In the genomic region with DNA sequence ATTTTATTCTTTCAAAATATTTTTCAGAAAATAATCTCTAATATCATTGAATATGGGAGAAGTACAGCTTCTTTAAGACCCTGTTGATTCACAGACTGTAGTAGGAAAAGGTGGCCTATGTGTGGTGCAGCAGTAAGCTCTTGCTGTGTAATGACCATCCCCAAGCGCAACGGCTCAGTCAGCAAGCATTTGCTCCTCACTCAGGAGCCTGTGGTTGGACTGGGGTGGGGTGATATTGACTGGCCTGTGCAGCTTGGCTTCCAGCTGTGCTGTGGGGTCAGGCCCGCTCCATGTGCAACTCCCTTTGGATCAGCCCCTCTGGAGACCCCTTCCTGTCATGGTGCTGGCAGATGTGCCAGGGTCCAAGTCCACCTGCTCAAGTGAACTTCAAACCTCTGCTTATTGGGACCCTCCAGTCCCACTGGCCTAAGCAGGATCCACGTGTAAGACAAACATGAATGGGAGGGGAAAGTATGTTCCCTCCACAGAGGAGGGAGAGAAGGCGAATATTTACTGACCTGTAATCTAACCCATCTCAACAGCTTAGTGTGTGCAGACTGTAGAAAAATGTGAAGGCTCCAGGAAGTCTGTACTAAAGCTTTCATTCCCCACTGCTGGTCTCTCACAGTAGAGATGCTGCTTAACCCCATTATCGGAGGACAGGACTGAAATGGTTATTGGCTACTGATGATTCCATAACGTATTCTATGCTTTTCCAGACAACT, we compare ENCODE assay signal across 19 cellular contexts.
A peak's percentile ranks its signal among the peaks of the same experiment; 100 is the strongest.
DNase-seq lines count a peak whose midpoint lies in the region; ATAC-seq, FAIRE-seq and TF ChIP-seq lines count a peak whose summit lies in the region.
"Had no signal": no experiment of that assay in that cellular context is flagged by ENCODE, and none has a peak within 500 bp of the region (broad histone marks: within the 10 kb centered on the region; RNA-seq: fewer than 3 reads in every experiment).

No MANE protein-coding gene starts in this region.

- TF ChIP-seq CTCF in HepG2 (CRISPR knock-in tag; IDR thresholded peaks at IDR 0.05) (no peak), right lobe of liver (IDR thresholded peaks at IDR 0.05) (no peak), nephron progenitor cell (IDR thresholded peaks at IDR 0.05) (no peak), osteocyte (IDR thresholded peaks at IDR 0.05) (no peak), upper lobe of right lung (IDR thresholded peaks at IDR 0.05) (no peak)

- no peak for TF ChIP-seq RAD21 in HepG2 (CRISPR knock-in tag; IDR thresholded peaks at IDR 0.05)

- no peaks in the 10 kb centered on the region for H3K9me3 Mint-ChIP-seq in nephron progenitor cell
- H3K9me3 Mint-ChIP-seq in osteocyte (ENCODE audit: unreplicated experiment), result no peaks in the 10 kb centered on the region
- H3K9me3 Mint-ChIP-seq: CD4-positive, alpha-beta memory T cell had no signal

- H3K4me2 ChIP-seq in HepG2 (ENCODE audit: low read depth, low read length), result no peak overlapping the region

- H3K4me1 ChIP-seq in HepG2 (ENCODE audit: insufficient read depth, low read length) (no peaks in the 10 kb centered on the region), right lobe of liver (no peaks in the 10 kb centered on the region), upper lobe of right lung (no peaks in the 10 kb centered on the region)

- H3K36me3 ChIP-seq in HepG2 (replicated peaks in 1 of 2; ENCODE audit: control insufficient read depth in 1 of 2, insufficient read depth in 2 of 2, low read length in 2 of 2), result no peaks in the 10 kb centered on the region
- H3K36me3 ChIP-seq in right lobe of liver, result no peaks in the 10 kb centered on the region
- H3K36me3 ChIP-seq in upper lobe of right lung, result no peaks in the 10 kb centered on the region

- no peak for TF ChIP-seq POLR2A in HepG2 (IDR thresholded peaks at IDR 0.05; ENCODE audit: insufficient read depth in 1 of 2, low read depth in 2 of 2, low read length in 2 of 2)
- no peak for TF ChIP-seq POLR2A in right lobe of liver (IDR thresholded peaks at IDR 0.05)
- TF ChIP-seq POLR2A in GM12891 (IDR thresholded peaks at IDR 0.05; ENCODE audit: low read depth, low read length), result no peak

- no peak for FAIRE-seq in HepG2 (lab: Jason Lieb, UNC)
- no peak for FAIRE-seq in GM12891 (lab: Jason Lieb, UNC)
- FAIRE-seq: GM12892 had no signal

- no peak overlapping the region for H3K4me3 Mint-ChIP-seq in nephron progenitor cell
- H3K4me3 Mint-ChIP-seq in osteocyte (ENCODE audit: unreplicated experiment), result no peak overlapping the region
- H3K4me3 Mint-ChIP-seq: CD4-positive, alpha-beta memory T cell had no signal

- POLR2A ChIA-PET in HepG2 (lab: Yijun Ruan, JAX), result no interaction called here

- intact Hi-C loops in HepG2 (cut with micrococcal nuclease; ENCODE audit: unreplicated experiment) (no loop called here), right lobe of liver (cut with DNase I) (no loop called here), upper lobe of right lung (cut with DNase I) (no loop called here)

- no peaks in the 10 kb centered on the region for H4K20me1 ChIP-seq in HepG2 (ENCODE audit: insufficient read depth, low read length)

- in situ Hi-C loops in HepG2 (cut with HindIII; ENCODE audit: extremely low pct_ligation_motif_present, low pct_unique_long_range_greater_than_20kb), result no loop called here

- DNase-seq in HepG2 (ENCODE audit: low spot score) (no peak), right lobe of liver (no peak), nephron progenitor cell (no peak), osteocyte (ENCODE audit: extremely low spot score, unreplicated experiment) (peak; percentile 53), upper lobe of right lung (no peak), GM12891 (ENCODE audit: insufficient read length, low spot score) (no peak), T-helper 9 cell (no peak)
- DNase-seq in stimulated activated CD4-positive, alpha-beta T cell treated with anti-CD3 and anti-CD28 coated beads, Interleukin-2, amount 100 ng/mL, for 48 hours, result no peak
- DNase-seq: C1 segment of cervical spinal cord; Calu3; CD4-positive, alpha-beta memory T cell; COR-L47; DMS53; DMS79 treated with DMSO at 0.1 percent for 48 hours; GF-D8; GOT3; H7; HCEC 1CT had no signal

- H3K27ac Mint-ChIP-seq in nephron progenitor cell (peak overlapping the region; percentile 71), osteocyte (ENCODE audit: unreplicated experiment) (no peak overlapping the region)

- BruUV-seq in HepG2 (replicated peaks; lab: Mats Ljungman, UMichigan), result no TSS peak

- peaks cover 1 to 47% of the 10 kb centered on the region in 2 experiments; a peak in 4 of 5 replicates for H3K27me3 ChIP-seq in HepG2 (ENCODE audit: control insufficient read depth in 1 of 2, insufficient read depth in 2 of 2, low read length in 2 of 2)
- H3K27me3 ChIP-seq in right lobe of liver, result no peaks in the 10 kb centered on the region
- H3K27me3 ChIP-seq in upper lobe of right lung, result peaks cover 16% of the 10 kb centered on the region

- no peaks in the 10 kb centered on the region for H3K79me2 ChIP-seq in HepG2 (ENCODE audit: insufficient read depth, low read length)

- H3K27ac ChIP-seq in HepG2 (ENCODE audit: extremely low read length, insufficient read depth, low read length) (no peak overlapping the region), right lobe of liver (no peak overlapping the region), upper lobe of right lung (no peak overlapping the region)

- CTCF ChIA-PET in HepG2 (lab: Yijun Ruan, JAX; ENCODE audit: low intra/inter-chr PET ratio, low total read pairs), result no interaction called here

- H2AFZ ChIP-seq in HepG2 (ENCODE audit: low read length), result no peak overlapping the region

- no peaks in the 10 kb centered on the region for H3K9me3 ChIP-seq in HepG2 (ENCODE audit: low read length)
- H3K9me3 ChIP-seq in right lobe of liver, result no peaks in the 10 kb centered on the region
- no peaks in the 10 kb centered on the region for H3K9me3 ChIP-seq in upper lobe of right lung

- H3K27me3 Mint-ChIP-seq in nephron progenitor cell (ENCODE audit: low read depth, poor library complexity) (peaks cover 5% of the 10 kb centered on the region), osteocyte (ENCODE audit: unreplicated experiment) (no peaks in the 10 kb centered on the region)

- no peak overlapping the region for H3K4me3 ChIP-seq in HepG2 (replicated peaks in 1 of 3; ENCODE audit: insufficient read depth in 1 of 3, low read depth in 2 of 3, low read length in 3 of 3)
- H3K4me3 ChIP-seq in right lobe of liver, result no peak overlapping the region
- no peak overlapping the region for H3K4me3 ChIP-seq in upper lobe of right lung

- ATAC-seq in HepG2 (no peak), right lobe of liver (no peak), upper lobe of right lung (peak; percentile 14)

- TF ChIP-seq EP300 in HepG2 (IDR thresholded peaks at IDR 0.05; ENCODE audit: low read depth in 2 of 2, low read length in 2 of 2), result no peak
- no peak for TF ChIP-seq EP300 in HepG2 (CRISPR knock-in tag; IDR thresholded peaks at IDR 0.05; ENCODE audit: borderline replicate concordance)

- H3K4me1 Mint-ChIP-seq in nephron progenitor cell (peaks cover 87% of the 10 kb centered on the region), osteocyte (ENCODE audit: unreplicated experiment) (peaks cover 52% of the 10 kb centered on the region)

- no peaks in the 10 kb centered on the region for H3K36me3 Mint-ChIP-seq in nephron progenitor cell (ENCODE audit: low read depth)
- H3K36me3 Mint-ChIP-seq in osteocyte (ENCODE audit: unreplicated experiment), result peaks cover 5% of the 10 kb centered on the region
- H3K36me3 Mint-ChIP-seq: CD4-positive, alpha-beta memory T cell had no signal

- WGBS in HepG2 (ENCODE audit: low lambda C conversion rate), result 20% methylated on average over 5 of the region's 7 CpGs
- 81% methylated on average over 4 of the region's 7 CpGs for WGBS in right lobe of liver (ENCODE audit: insufficient coverage, low coverage, low lambda C conversion rate, missing lambda C conversion rate)

- no peak overlapping the region for H3K9ac ChIP-seq in HepG2 (ENCODE audit: insufficient read depth, low read depth, low read length)

TF ChIP-seq in HepG2, 621 proteins besides CTCF, POLR2A, EP300 and RAD21 (continues in another document):
- TF ChIP-seq CEBPG (CRISPR knock-in tag; IDR thresholded peaks at IDR 0.05) (no peak), RBAK (CRISPR knock-in tag; IDR thresholded peaks at IDR 0.05) (peak; percentile 81), ZNF792 (CRISPR knock-in tag; IDR thresholded peaks at IDR 0.05) (no peak), KMT2B (CRISPR knock-in tag; IDR thresholded peaks at IDR 0.05) (no peak)
- TF ChIP-seq, protein P1, sequence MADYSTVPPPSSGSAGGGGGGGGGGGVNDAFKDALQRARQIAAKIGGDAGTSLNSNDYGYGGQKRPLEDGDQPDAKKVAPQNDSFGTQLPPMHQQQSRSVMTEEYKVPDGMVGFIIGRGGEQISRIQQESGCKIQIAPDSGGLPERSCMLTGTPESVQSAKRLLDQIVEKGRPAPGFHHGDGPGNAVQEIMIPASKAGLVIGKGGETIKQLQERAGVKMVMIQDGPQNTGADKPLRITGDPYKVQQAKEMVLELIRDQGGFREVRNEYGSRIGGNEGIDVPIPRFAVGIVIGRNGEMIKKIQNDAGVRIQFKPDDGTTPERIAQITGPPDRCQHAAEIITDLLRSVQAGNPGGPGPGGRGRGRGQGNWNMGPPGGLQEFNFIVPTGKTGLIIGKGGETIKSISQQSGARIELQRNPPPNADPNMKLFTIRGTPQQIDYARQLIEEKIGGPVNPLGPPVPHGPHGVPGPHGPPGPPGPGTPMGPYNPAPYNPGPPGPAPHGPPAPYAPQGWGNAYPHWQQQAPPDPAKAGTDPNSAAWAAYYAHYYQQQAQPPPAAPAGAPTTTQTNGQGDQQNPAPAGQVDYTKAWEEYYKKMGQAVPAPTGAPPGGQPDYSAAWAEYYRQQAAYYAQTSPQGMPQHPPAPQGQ (CRISPR knock-in tag; IDR thresholded peaks at IDR 0.05; ENCODE audit: borderline replicate concordance), result no peak

TF ChIP-seq in GM12891, 5 proteins besides CTCF, POLR2A, EP300 and RAD21:
- TF ChIP-seq TAF1 (IDR thresholded peaks at IDR 0.05; ENCODE audit: low read depth, low read length), result no peak
- no peak for TF ChIP-seq SPI1 (IDR thresholded peaks at IDR 0.05; ENCODE audit: low read depth, low read length)
